Comparison of ENCODE assay signal across 8 cellular contexts in the genomic region with DNA sequence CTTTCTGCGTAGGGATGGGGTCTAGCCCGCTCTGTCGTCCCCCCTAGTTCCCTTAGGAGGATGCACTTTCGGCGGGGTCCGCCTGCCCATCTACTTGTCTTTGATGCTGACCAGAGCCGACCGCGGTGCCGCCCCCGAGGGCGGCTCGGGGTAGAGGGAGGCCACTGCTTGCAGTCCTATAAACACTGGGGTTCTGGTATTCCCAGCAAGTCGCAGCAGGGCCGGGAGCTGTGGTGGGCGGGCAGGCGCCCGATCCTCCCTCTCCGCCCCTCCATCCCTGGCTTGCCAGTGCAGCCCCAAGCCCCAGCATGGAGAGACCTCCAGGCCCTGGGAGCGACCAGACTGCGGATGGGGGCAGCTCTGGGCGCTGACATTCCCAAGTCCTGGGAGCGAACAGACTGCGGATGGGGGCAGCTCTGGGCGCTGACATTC. TPM values are rescaled to one million over a fixed set of nuclear protein-coding genes. Genes with fewer than 3 reads are reported as not detected.
A peak's percentile ranks its signal among the peaks of the same experiment; 100 is the strongest.
DNase-seq lines count a peak whose midpoint lies in the region; ATAC-seq lines count a peak whose summit lies in the region.

No MANE protein-coding gene starts in this region.

- peak overlapping the region; percentile 90 for H3K4me3 Mint-ChIP-seq in activated CD4-positive, alpha-beta T cell treated with anti-CD3 and anti-CD28 coated beads, Interleukin-2, amount 10 ng/mL, durations not matched to agents 24 days and 14 days
- H3K4me3 Mint-ChIP-seq in activated CD4-positive, alpha-beta memory T cell treated with anti-CD3 and anti-CD28 coated beads for 36 hours, result peak overlapping the region; percentile 74
- peak overlapping the region; percentile 86 for H3K4me3 Mint-ChIP-seq in stimulated activated memory B cell treated with anti-CD40 and anti-IgM and Interleukin-4, amounts not matched to agents 10 μg/mL and 1 μg/mL and 100 μg/mL, for 72 hours

- H3K4me1 Mint-ChIP-seq in activated CD4-positive, alpha-beta T cell treated with anti-CD3 and anti-CD28 coated beads, Interleukin-2, amount 10 ng/mL, durations not matched to agents 24 days and 14 days, result peaks cover 25% of the 10 kb centered on the region
- H3K4me1 Mint-ChIP-seq in activated CD4-positive, alpha-beta memory T cell treated with anti-CD3 and anti-CD28 coated beads for 36 hours (ENCODE audit: low read depth), result peaks cover 23% of the 10 kb centered on the region
- peaks cover 77% of the 10 kb centered on the region for H3K4me1 Mint-ChIP-seq in stimulated activated memory B cell treated with anti-CD40 and anti-IgM and Interleukin-4, amounts not matched to agents 10 μg/mL and 1 μg/mL and 100 μg/mL, for 72 hours

- CTCF ChIA-PET in activated CD4-positive, alpha-beta memory T cell treated with anti-CD3 and anti-CD28 coated beads for 36 hours (lab: Charles Lee), result interaction anchor here (1.0 to 2.6 kb wide), 3 partner anchors 10 to 19 kb away, joined by 4 to 10 read pairs (median 6); no protein-coding TSS in a partner anchor

- POLR2A ChIA-PET in activated CD4-positive, alpha-beta memory T cell treated with anti-CD3 and anti-CD28 coated beads for 36 hours (lab: Charles Lee), result interaction anchor here (1.0 to 2.6 kb wide), 4 partner anchors 10 to 308 kb away, joined by 3 to 23 read pairs (median 4); partner anchors contain the start of genes AP3S2, CIB1 and GDPGP1

- H3K4me3 ChIP-seq in iPS-11a (ENCODE audit: low read depth, low read length), result peak overlapping the region; percentile 69

- H3K9me3 Mint-ChIP-seq in activated CD4-positive, alpha-beta T cell treated with anti-CD3 and anti-CD28 coated beads, Interleukin-2, amount 10 ng/mL, durations not matched to agents 24 days and 14 days, result no peaks in the 10 kb centered on the region
- no peaks in the 10 kb centered on the region for H3K9me3 Mint-ChIP-seq in activated CD4-positive, alpha-beta memory T cell treated with anti-CD3 and anti-CD28 coated beads for 36 hours
- no peaks in the 10 kb centered on the region for H3K9me3 Mint-ChIP-seq in stimulated activated memory B cell treated with anti-CD40 and anti-IgM and Interleukin-4, amounts not matched to agents 10 μg/mL and 1 μg/mL and 100 μg/mL, for 72 hours

- peaks cover 6% of the 10 kb centered on the region for H3K36me3 Mint-ChIP-seq in activated CD4-positive, alpha-beta T cell treated with anti-CD3 and anti-CD28 coated beads, Interleukin-2, amount 10 ng/mL, durations not matched to agents 24 days and 14 days (ENCODE audit: low read depth)
- no peaks in the 10 kb centered on the region for H3K36me3 Mint-ChIP-seq in activated CD4-positive, alpha-beta memory T cell treated with anti-CD3 and anti-CD28 coated beads for 36 hours
- H3K36me3 Mint-ChIP-seq in stimulated activated memory B cell treated with anti-CD40 and anti-IgM and Interleukin-4, amounts not matched to agents 10 μg/mL and 1 μg/mL and 100 μg/mL, for 72 hours, result peaks cover 9% of the 10 kb centered on the region

- DNase-seq in activated CD4-positive, alpha-beta T cell treated with anti-CD3 and anti-CD28 coated beads, Interleukin-2, amount 10 ng/mL, durations not matched to agents 24 days and 14 days, result no peak
- no peak for DNase-seq in activated CD4-positive, alpha-beta T cell treated with anti-CD3 and anti-CD28 coated beads for 1 hour
- DNase-seq in activated CD4-positive, alpha-beta memory T cell treated with anti-CD3 and anti-CD28 coated beads for 36 hours, result no peak
- no peak for DNase-seq in NCI-H2171 (lab: John Stamatoyannopoulos, UW)
- DNase-seq in amniotic stem cell (lab: John Stamatoyannopoulos, UW), result no peak

- peaks cover 2% of the 10 kb centered on the region for H3K27me3 Mint-ChIP-seq in activated CD4-positive, alpha-beta T cell treated with anti-CD3 and anti-CD28 coated beads, Interleukin-2, amount 10 ng/mL, durations not matched to agents 24 days and 14 days
- no peaks in the 10 kb centered on the region for H3K27me3 Mint-ChIP-seq in activated CD4-positive, alpha-beta memory T cell treated with anti-CD3 and anti-CD28 coated beads for 36 hours
- no peaks in the 10 kb centered on the region for H3K27me3 Mint-ChIP-seq in stimulated activated memory B cell treated with anti-CD40 and anti-IgM and Interleukin-4, amounts not matched to agents 10 μg/mL and 1 μg/mL and 100 μg/mL, for 72 hours

- intact Hi-C loops in activated CD4-positive, alpha-beta T cell treated with anti-CD3 and anti-CD28 coated beads, Interleukin-2, amount 10 ng/mL, durations not matched to agents 24 days and 14 days (cut with micrococcal nuclease), result loop anchor here (1.0 to 2.0 kb wide), 2 partner anchors 17 to 32 kb away; partner anchors contain the start of gene GDPGP1
- intact Hi-C loops in activated CD4-positive, alpha-beta memory T cell treated with anti-CD3 and anti-CD28 coated beads for 36 hours (cut with micrococcal nuclease), result loop anchor here (2.0 kb wide), 1 partner anchor 17 kb away; no protein-coding TSS in a partner anchor

- peak; percentile 7 for ATAC-seq in stimulated activated memory B cell treated with anti-CD40 and anti-IgM and Interleukin-4, amounts not matched to agents 10 μg/mL and 1 μg/mL and 100 μg/mL, for 72 hours
- no peak for ATAC-seq in GM21717 (IDR thresholded peaks at IDR 0.05; ENCODE audit: unreplicated experiment)

- H3K27ac Mint-ChIP-seq in activated CD4-positive, alpha-beta T cell treated with anti-CD3 and anti-CD28 coated beads, Interleukin-2, amount 10 ng/mL, durations not matched to agents 24 days and 14 days, result peak overlapping the region; percentile 71
- no peak overlapping the region for H3K27ac Mint-ChIP-seq in activated CD4-positive, alpha-beta memory T cell treated with anti-CD3 and anti-CD28 coated beads for 36 hours
- peak overlapping the region; percentile 50 for H3K27ac Mint-ChIP-seq in stimulated activated memory B cell treated with anti-CD40 and anti-IgM and Interleukin-4, amounts not matched to agents 10 μg/mL and 1 μg/mL and 100 μg/mL, for 72 hours

RNA-seq across cellular contexts. Expression of gene SEMA4B, which starts 0.8 kb away (rescaled TPM):
- total RNA-seq in activated CD4-positive, alpha-beta T cell treated with anti-CD3 and anti-CD28 coated beads, Interleukin-2, amount 10 ng/mL, durations not matched to agents 24 days and 14 days, result 17.5 and 18.9 TPM in 2 replicates
- 10 to 100 TPM; 13.1 to 16.7 TPM for total RNA-seq in activated CD4-positive, alpha-beta memory T cell treated with anti-CD3 and anti-CD28 coated beads for 36 hours

RNA-seq across cellular contexts. Expression of gene CIB1, which starts 31.8 kb away (rescaled TPM):
- 149 and 156 TPM in 2 replicates for total RNA-seq in activated CD4-positive, alpha-beta T cell treated with anti-CD3 and anti-CD28 coated beads, Interleukin-2, amount 10 ng/mL, durations not matched to agents 24 days and 14 days
- total RNA-seq in activated CD4-positive, alpha-beta memory T cell treated with anti-CD3 and anti-CD28 coated beads for 36 hours, result 100 to 1,000 TPM; 162 to 170 TPM

RNA-seq across cellular contexts. Expression of gene GDPGP1, which starts 32.0 kb away (rescaled TPM):
- total RNA-seq in activated CD4-positive, alpha-beta T cell treated with anti-CD3 and anti-CD28 coated beads, Interleukin-2, amount 10 ng/mL, durations not matched to agents 24 days and 14 days, result 9.9 and 11.9 TPM in 2 replicates
- 1 to 10 TPM; 8.0 to 9.2 TPM for total RNA-seq in activated CD4-positive, alpha-beta memory T cell treated with anti-CD3 and anti-CD28 coated beads for 36 hours

RNA-seq across cellular contexts. Expression of gene TTLL13, which starts 47.4 kb away (rescaled TPM):
- 0.44 and 1.4 TPM in 2 replicates for total RNA-seq in activated CD4-positive, alpha-beta T cell treated with anti-CD3 and anti-CD28 coated beads, Interleukin-2, amount 10 ng/mL, durations not matched to agents 24 days and 14 days
- under 1 TPM; 0.55 to 0.73 TPM for total RNA-seq in activated CD4-positive, alpha-beta memory T cell treated with anti-CD3 and anti-CD28 coated beads for 36 hours
